Comparison of ENCODE assay signal across 9 cellular contexts in the genomic region with DNA sequence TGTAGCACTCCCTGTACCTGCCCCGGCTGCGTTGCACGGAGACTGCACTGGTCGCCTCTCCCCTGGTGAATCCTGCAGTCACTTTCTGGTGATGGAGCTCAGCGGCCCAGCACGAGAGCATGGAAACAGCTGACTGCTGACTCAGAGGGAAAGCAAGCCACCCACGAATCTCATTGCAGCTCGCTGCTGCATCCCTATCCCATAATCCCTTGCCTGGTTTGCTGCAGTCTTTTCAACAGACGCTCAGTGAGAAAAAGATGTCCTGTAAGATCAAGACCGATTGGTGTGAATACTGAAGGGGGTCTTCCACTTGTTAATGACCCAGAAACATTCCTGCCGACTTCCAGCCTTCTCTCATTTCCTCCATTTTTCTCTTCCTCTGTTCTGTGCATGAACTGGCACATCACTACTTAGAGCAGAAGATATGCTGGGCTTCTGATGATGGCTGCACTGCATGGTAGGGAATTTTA. TPM values are rescaled to one million over a fixed set of nuclear protein-coding genes. Genes with fewer than 3 reads are reported as not detected.
DNase-seq lines count a peak whose midpoint lies in the region; ATAC-seq lines count a peak whose summit lies in the region.
"Had no signal": no experiment of that assay in that cellular context is flagged by ENCODE, and none has a peak within 500 bp of the region (broad histone marks: within the 10 kb centered on the region; RNA-seq: fewer than 3 reads in every experiment).

No MANE protein-coding gene starts in this region.

- intact Hi-C loops in Right ventricle myocardium inferior (cut with DNase I), result no loop called here
- intact Hi-C loops in Right ventricle myocardium superior (cut with DNase I), result no loop called here
- intact Hi-C loops in activated T-helper 2 cell treated with anti-CD3 and anti-CD28 coated beads, Interferon-gamma antibody, Interleukin-2, Interleukin-4, amounts not matched to agents 10 μg/mL and 5 μg/mL and 100 μg/mL, durations not matched to agents 14 hours and 24 hours and 36 hours (cut with micrococcal nuclease), result no loop called here

- H3K4me3 Mint-ChIP-seq in activated T-helper 2 cell treated with anti-CD3 and anti-CD28 coated beads, Interferon-gamma antibody, Interleukin-2, Interleukin-4, amounts not matched to agents 10 μg/mL and 5 μg/mL and 100 μg/mL, durations not matched to agents 14 hours and 24 hours and 36 hours (ENCODE audit: low read depth), result no peak overlapping the region
- H3K4me3 Mint-ChIP-seq: stimulated activated naive CD8-positive, alpha-beta T cell treated with anti-CD3 and anti-CD28 coated beads, Interleukin-15, Interleukin-2, amounts not matched to agents 100 ng/mL and 50 ng/mL, for 24 hours had no signal

- H3K27me3 Mint-ChIP-seq in activated T-helper 2 cell treated with anti-CD3 and anti-CD28 coated beads, Interferon-gamma antibody, Interleukin-2, Interleukin-4, amounts not matched to agents 10 μg/mL and 5 μg/mL and 100 μg/mL, durations not matched to agents 14 hours and 24 hours and 36 hours (ENCODE audit: low read depth), result peaks cover 23% of the 10 kb centered on the region

- H3K36me3 Mint-ChIP-seq in activated T-helper 2 cell treated with anti-CD3 and anti-CD28 coated beads, Interferon-gamma antibody, Interleukin-2, Interleukin-4, amounts not matched to agents 10 μg/mL and 5 μg/mL and 100 μg/mL, durations not matched to agents 14 hours and 24 hours and 36 hours (ENCODE audit: low read depth), result no peaks in the 10 kb centered on the region

- H3K4me1 Mint-ChIP-seq in activated T-helper 2 cell treated with anti-CD3 and anti-CD28 coated beads, Interferon-gamma antibody, Interleukin-2, Interleukin-4, amounts not matched to agents 10 μg/mL and 5 μg/mL and 100 μg/mL, durations not matched to agents 14 hours and 24 hours and 36 hours (ENCODE audit: low read depth), result no peaks in the 10 kb centered on the region

- DNase-seq in Right ventricle myocardium inferior (ENCODE audit: missing footprints) (no peak), Right ventricle myocardium superior (no peak), LHCN-M2 (ENCODE audit: low read depth) (peak; percentile 75), hypothalamus (lab: John Stamatoyannopoulos, UW) (peak in 50 of 51 donors; percentile 9 to 85 (median 56))
- peak; percentile 28 for DNase-seq in activated naive CD4-positive, alpha-beta T cell treated with anti-CD3 and anti-CD28 coated beads, Interleukin-2, amount 50 U/mL, for 16 hours
- peak; percentile 16 to 32 for DNase-seq in stimulated activated CD4-positive, alpha-beta T cell treated with anti-CD3 and anti-CD28 coated beads, Interleukin-2, amount 100 ng/mL, for 48 hours
- DNase-seq in activated T-helper 2 cell treated with anti-CD3 and anti-CD28 coated beads, Interferon-gamma antibody, Interleukin-2, Interleukin-4, amounts not matched to agents 10 μg/mL and 5 μg/mL and 100 μg/mL, durations not matched to agents 14 hours and 24 hours and 36 hours (ENCODE audit: low spot score), result no peak

- no peak overlapping the region for H3K27ac Mint-ChIP-seq in activated T-helper 2 cell treated with anti-CD3 and anti-CD28 coated beads, Interferon-gamma antibody, Interleukin-2, Interleukin-4, amounts not matched to agents 10 μg/mL and 5 μg/mL and 100 μg/mL, durations not matched to agents 14 hours and 24 hours and 36 hours
- H3K27ac Mint-ChIP-seq: stimulated activated naive CD8-positive, alpha-beta T cell treated with anti-CD3 and anti-CD28 coated beads, Interleukin-15, Interleukin-2, amounts not matched to agents 100 ng/mL and 50 ng/mL, for 24 hours had no signal

- no peaks in the 10 kb centered on the region for H3K9me3 Mint-ChIP-seq in activated T-helper 2 cell treated with anti-CD3 and anti-CD28 coated beads, Interferon-gamma antibody, Interleukin-2, Interleukin-4, amounts not matched to agents 10 μg/mL and 5 μg/mL and 100 μg/mL, durations not matched to agents 14 hours and 24 hours and 36 hours
- H3K9me3 Mint-ChIP-seq: stimulated activated naive CD8-positive, alpha-beta T cell treated with anti-CD3 and anti-CD28 coated beads, Interleukin-15, Interleukin-2, amounts not matched to agents 100 ng/mL and 50 ng/mL, for 24 hours had no signal

- ATAC-seq in Right ventricle myocardium inferior (peak; percentile 42), Right ventricle myocardium superior (ENCODE audit: poor library complexity) (no peak), HG03135 (IDR thresholded peaks at IDR 0.05; ENCODE audit: unreplicated experiment) (no peak)

RNA-seq across cellular contexts. Expression of a gene that starts 52.9 kb away (rescaled TPM):
- 14.7 TPM for total RNA-seq in Right ventricle myocardium inferior
- total RNA-seq in Right ventricle myocardium superior, result 15.3 TPM
- total RNA-seq in LHCN-M2 (2014; rRNA removed), result 11.0 and 11.5 TPM in 2 replicates
- polyA plus RNA-seq in LHCN-M2 (2012), result 2.4 TPM
- 0.09 and 0.18 TPM in 2 replicates for total RNA-seq in activated T-helper 2 cell treated with anti-CD3 and anti-CD28 coated beads, Interferon-gamma antibody, Interleukin-2, Interleukin-4, amounts not matched to agents 10 μg/mL and 5 μg/mL and 100 μg/mL, durations not matched to agents 14 hours and 24 hours and 36 hours

Comparison
In these comparisons a context has a peak if more than half of its experiments do, and no peak if none do; other contexts are left out.
1. DNase-seq: peak in LHCN-M2 (single experiment), activated naive CD4-positive, alpha-beta T cell treated with anti-CD3 and anti-CD28 coated beads, Interleukin-2, amount 50 U/mL, for 16 hours (single experiment), hypothalamus (50 of 51) and stimulated activated CD4-positive, alpha-beta T cell treated with anti-CD3 and anti-CD28 coated beads, Interleukin-2, amount 100 ng/mL, for 48 hours (2 of 2); none in Right ventricle myocardium inferior (single experiment), Right ventricle myocardium superior (single experiment) and activated T-helper 2 cell treated with anti-CD3 and anti-CD28 coated beads, Interferon-gamma antibody, Interleukin-2, Interleukin-4, amounts not matched to agents 10 μg/mL and 5 μg/mL and 100 μg/mL, durations not matched to agents 14 hours and 24 hours and 36 hours (single experiment).
2. RNA of a gene that starts 52.9 kb away (total RNA-seq): 15.3 TPM in Right ventricle myocardium superior (single experiment), 14.7 TPM in Right ventricle myocardium inferior (single experiment) and 11.0 to 11.5 TPM in LHCN-M2; 0.09 to 0.18 TPM in activated T-helper 2 cell treated with anti-CD3 and anti-CD28 coated beads, Interferon-gamma antibody, Interleukin-2, Interleukin-4, amounts not matched to agents 10 μg/mL and 5 μg/mL and 100 μg/mL, durations not matched to agents 14 hours and 24 hours and 36 hours; every median in the first group is over 10 times any median in the second.